Comparison of ENCODE assay signal across 8 cellular contexts in genomic region chr3:185976977-185977678, GRCh38.
DNase-seq lines count a peak whose midpoint lies in the region; ATAC-seq lines count a peak whose summit lies in the region.

No MANE protein-coding gene starts in this region.

- ATAC-seq in GM18508 (IDR thresholded peaks at IDR 0.05; ENCODE audit: insufficient read depth, unreplicated experiment), result peak; percentile 65
- peak; percentile 94 for ATAC-seq in HG03066 (IDR thresholded peaks at IDR 0.05; ENCODE audit: low read depth, unreplicated experiment)

- in situ Hi-C loops in T47D (cut with HindIII; ENCODE audit: low pct_unique_long_range_greater_than_20kb, low sequenced_read_pairs), result no loop called here

- DNase-seq in 8988T (peak; percentile 46), NCI-H2227 treated with DMSO at 0.1 percent for 48 hours (lab: John Stamatoyannopoulos, UW) (peak; percentile 37), T47D (ENCODE audit: low read depth in 1 of 2, low spot score in 1 of 2) (peak; percentile 65 to 83), islet precursor cell (peak; percentile 81)
- peak; percentile 53 to 79 (median 66) for DNase-seq in activated CD4-positive, CD25-positive, alpha-beta regulatory T cell (lab: John Stamatoyannopoulos, UW)
- peak; percentile 82 to 87 for DNase-seq in stimulated activated CD4-positive, alpha-beta T cell treated with anti-CD3 and anti-CD28 coated beads, Interleukin-1b, Interleukin-23, amount 100 ng/mL, for 4 hours (ENCODE audit: low read depth in 2 of 2)

Comparison
In these comparisons a context has a peak if more than half of its experiments do, and no peak if none do; other contexts are left out.
1. Peak in every context shown above with its lines: DNase-seq and ATAC-seq.